ENCODE assay signal across 8 cellular contexts in genomic region chr22:45612451-45612901, GRCh38. TPM values are rescaled to one million over a fixed set of nuclear protein-coding genes. Genes with fewer than 3 reads are reported as not detected.
DNase-seq lines count a peak whose midpoint lies in the region; ATAC-seq and TF ChIP-seq lines count a peak whose summit lies in the region.

No MANE protein-coding gene starts in this region.

- no peak overlapping the region for H3K27ac Mint-ChIP-seq in activated CD8-positive, alpha-beta T cell treated with anti-CD3 and anti-CD28 coated beads for 36 hours

- H3K9me3 Mint-ChIP-seq in activated CD8-positive, alpha-beta T cell treated with anti-CD3 and anti-CD28 coated beads for 36 hours, result no peaks in the 10 kb centered on the region

- H3K4me3 Mint-ChIP-seq in activated CD8-positive, alpha-beta T cell treated with anti-CD3 and anti-CD28 coated beads for 36 hours, result no peak overlapping the region

- CTCF ChIA-PET in activated CD8-positive, alpha-beta T cell treated with anti-CD3 and anti-CD28 coated beads for 36 hours (lab: Charles Lee), result no interaction called here

- H3K4me1 Mint-ChIP-seq in activated CD8-positive, alpha-beta T cell treated with anti-CD3 and anti-CD28 coated beads for 36 hours (ENCODE audit: low read depth), result peaks cover 6% of the 10 kb centered on the region

- peak; percentile 67 for ATAC-seq in activated CD8-positive, alpha-beta T cell treated with anti-CD3 and anti-CD28 coated beads for 36 hours
- ATAC-seq in GM18519 (IDR thresholded peaks at IDR 0.05; ENCODE audit: low FRiP score, unreplicated experiment), result no peak

- peaks cover 1% of the 10 kb centered on the region for H3K27me3 Mint-ChIP-seq in activated CD8-positive, alpha-beta T cell treated with anti-CD3 and anti-CD28 coated beads for 36 hours

- H3K36me3 Mint-ChIP-seq in activated CD8-positive, alpha-beta T cell treated with anti-CD3 and anti-CD28 coated beads for 36 hours (ENCODE audit: low read depth), result no peaks in the 10 kb centered on the region

- POLR2A ChIA-PET in activated CD8-positive, alpha-beta T cell treated with anti-CD3 and anti-CD28 coated beads for 36 hours (lab: Charles Lee), result no interaction called here

- intact Hi-C loops in activated CD8-positive, alpha-beta T cell treated with anti-CD3 and anti-CD28 coated beads for 36 hours (cut with micrococcal nuclease), result no loop called here

- no peak for TF ChIP-seq CTCF in activated CD8-positive, alpha-beta T cell treated with anti-CD3 and anti-CD28 coated beads for 36 hours (IDR thresholded peaks at IDR 0.05)

- DNase-seq in DMS153 (lab: John Stamatoyannopoulos, UW), result peak; percentile 17
- DNase-seq in DMS153 treated with DMSO at 0.1 percent for 48 hours (lab: John Stamatoyannopoulos, UW; ENCODE audit: unreplicated experiment), result no peak
- DNase-seq in activated CD8-positive, alpha-beta T cell treated with anti-CD3 and anti-CD28 coated beads for 36 hours, result peak; percentile 54
- peak; percentile 45 for DNase-seq in foreskin melanocyte
- DNase-seq in stimulated activated CD8-positive, alpha-beta memory T cell treated with anti-CD3 and anti-CD28 coated beads, Interleukin-4, amount 100 ng/mL, for 24 hours (ENCODE audit: low read depth), result peak; percentile 21
- DNase-seq in mesenteric fat pad (ENCODE audit: low spot score), result no peak
- DNase-seq in RKO (ENCODE audit: low spot score), result no peak

RNA-seq across cellular contexts. Expression of gene ATXN10, which starts 59.2 kb away (rescaled TPM):
- 100 to 1,000 TPM; 114 to 121 TPM for total RNA-seq in activated CD8-positive, alpha-beta T cell treated with anti-CD3 and anti-CD28 coated beads for 36 hours
- 107 TPM for total RNA-seq in mesenteric fat pad

Comparison
In these comparisons a context has a peak if more than half of its experiments do, and no peak if none do; other contexts are left out.
1. DNase-seq: peak in DMS153 (single experiment), activated CD8-positive, alpha-beta T cell treated with anti-CD3 and anti-CD28 coated beads for 36 hours (single experiment), foreskin melanocyte (single experiment) and stimulated activated CD8-positive, alpha-beta memory T cell treated with anti-CD3 and anti-CD28 coated beads, Interleukin-4, amount 100 ng/mL, for 24 hours (single experiment); none in DMS153 treated with DMSO at 0.1 percent for 48 hours (single experiment), mesenteric fat pad (single experiment) and RKO (single experiment).